10 cellular contexts compared by ENCODE assay signal in genomic region chr1:161199506-161200119, GRCh38. TPM values are rescaled to one million over a fixed set of nuclear protein-coding genes. Genes with fewer than 3 reads are reported as not detected.
DNase-seq lines count a peak whose midpoint lies in the region; ATAC-seq and TF ChIP-seq lines count a peak whose summit lies in the region.
"Had no signal": no experiment of that assay in that cellular context is flagged by ENCODE, and none has a peak within 500 bp of the region (broad histone marks: within the 10 kb centered on the region; RNA-seq: fewer than 3 reads in every experiment).

No MANE protein-coding gene starts in this region.

- ATAC-seq in GM21723 (IDR thresholded peaks at IDR 0.05; ENCODE audit: unreplicated experiment) = no peak

- peaks cover 16% of the 10 kb centered on the region for H3K36me3 Mint-ChIP-seq in endothelial cell (ENCODE audit: low read depth, unreplicated experiment)
- H3K36me3 Mint-ChIP-seq in neural progenitor cell = peaks cover 6% of the 10 kb centered on the region

- H3K79me2 ChIP-seq in neural progenitor cell (ENCODE audit: low read depth) = peaks cover 23% of the 10 kb centered on the region

- no peak for TF ChIP-seq CTCF in AG10803 (conservative IDR thresholded peaks at IDR 0.05; ENCODE audit: low read length)
- TF ChIP-seq CTCF in endothelial cell (IDR thresholded peaks at IDR 0.05; ENCODE audit: unreplicated experiment) = no peak
- no peak for TF ChIP-seq CTCF in neural progenitor cell (IDR thresholded peaks at IDR 0.05)

- no peaks in the 10 kb centered on the region for H4K20me1 ChIP-seq in neural progenitor cell (ENCODE audit: low read depth)

- H3K4me3 Mint-ChIP-seq in endothelial cell (ENCODE audit: unreplicated experiment) (peak overlapping the region; percentile 61), neural progenitor cell (peak overlapping the region; percentile 52)

- peaks cover 66% of the 10 kb centered on the region for H3K4me1 ChIP-seq in neural progenitor cell

- H3K4me3 ChIP-seq in AG10803 (ENCODE audit: low read length) (peak overlapping the region; percentile 29; the same call in 1 of the 2 replicates), neural progenitor cell (peak overlapping the region; percentile 40)

- H3K27ac ChIP-seq in neural progenitor cell = no peak overlapping the region

- H3K36me3 ChIP-seq in neural progenitor cell = peaks cover 9% of the 10 kb centered on the region

- H2AFZ ChIP-seq in neural progenitor cell (replicated peaks) = peak overlapping the region; percentile 60

- H3K9me3 ChIP-seq in neural progenitor cell (ENCODE audit: low read depth) = no peaks in the 10 kb centered on the region

- H3K9me3 Mint-ChIP-seq in endothelial cell (ENCODE audit: unreplicated experiment) = no peaks in the 10 kb centered on the region
- H3K9me3 Mint-ChIP-seq in neural progenitor cell = no peaks in the 10 kb centered on the region

- H3K27me3 Mint-ChIP-seq in endothelial cell (ENCODE audit: unreplicated experiment) = peaks cover 13% of the 10 kb centered on the region
- H3K27me3 Mint-ChIP-seq in neural progenitor cell (ENCODE audit: insufficient read depth, low read depth) = peaks cover 3% of the 10 kb centered on the region

- H3K9ac ChIP-seq in neural progenitor cell = no peak overlapping the region

- H3K27me3 ChIP-seq in neural progenitor cell = no peaks in the 10 kb centered on the region

- peaks cover 46% of the 10 kb centered on the region for H3F3A ChIP-seq in neural progenitor cell (ENCODE audit: low read depth)

- H3K4me2 ChIP-seq in neural progenitor cell = peak overlapping the region; percentile 83

- H3K27ac Mint-ChIP-seq in endothelial cell (ENCODE audit: unreplicated experiment) = peak overlapping the region; percentile 98
- no peak overlapping the region for H3K27ac Mint-ChIP-seq in neural progenitor cell

- H3K4me1 Mint-ChIP-seq in endothelial cell (ENCODE audit: unreplicated experiment) (peaks cover 81% of the 10 kb centered on the region), neural progenitor cell (peaks cover 70% of the 10 kb centered on the region)

- no peak for DNase-seq in AG10803 (ENCODE audit: low read depth)
- DNase-seq in NCI-H69 (lab: John Stamatoyannopoulos, UW) = peak; percentile 68
- no peak for DNase-seq in endothelial cell (ENCODE audit: low spot score)
- no peak for DNase-seq in neural progenitor cell (ENCODE audit: low spot score)
- DNase-seq in NCI-H128 (lab: John Stamatoyannopoulos, UW; ENCODE audit: unreplicated experiment) = no peak
- DNase-seq in HT-29 (ENCODE audit: low spot score) = no peak
- no peak for DNase-seq in superior temporal gyrus (ENCODE audit: extremely low spot score)
- DNase-seq: DND-41, NCI-H345 had no signal

RNA-seq across cellular contexts. Expression of gene ADAMTS4, which starts 0.8 kb away (rescaled TPM):
- total RNA-seq in endothelial cell (ENCODE audit: unreplicated experiment) = 56.8 TPM
- 1.3 and 5.4 TPM in 2 replicates for total RNA-seq in neural progenitor cell (ENCODE audit: low replicate concordance)
- total RNA-seq in HT-29 (2014; rRNA removed; shearing (Covaris generic)) = not detected in 2 replicates

RNA-seq across cellular contexts. Expression of gene NDUFS2, which starts 2.6 kb away (rescaled TPM):
- 93.1 TPM for total RNA-seq in endothelial cell (ENCODE audit: unreplicated experiment)
- 105 and 107 TPM in 2 replicates for total RNA-seq in neural progenitor cell (ENCODE audit: low replicate concordance)
- total RNA-seq in HT-29 (2014; rRNA removed; shearing (Covaris generic)) = 90.6 and 122 TPM in 2 replicates

RNA-seq across cellular contexts. Expression of gene FCER1G, which starts 15.5 kb away (rescaled TPM):
- total RNA-seq in endothelial cell (ENCODE audit: unreplicated experiment) (4.3 TPM), neural progenitor cell (ENCODE audit: low replicate concordance) (0.34 TPM in 1 of 2 replicates, not detected in the other)
- not detected in 2 replicates for total RNA-seq in HT-29 (2014; rRNA removed; shearing (Covaris generic))

RNA-seq across cellular contexts. Expression of gene B4GALT3, which starts 22.3 kb away (rescaled TPM):
- total RNA-seq in endothelial cell (ENCODE audit: unreplicated experiment) (44.0 TPM), neural progenitor cell (ENCODE audit: low replicate concordance) (9.5 and 36.5 TPM in 2 replicates)
- total RNA-seq in HT-29 (2014; rRNA removed; shearing (Covaris generic)) = 57.5 and 70.7 TPM in 2 replicates

RNA-seq across cellular contexts. Expression of gene APOA2, which starts 23.8 kb away (rescaled TPM):
- total RNA-seq in endothelial cell (ENCODE audit: unreplicated experiment) (not detected), neural progenitor cell (ENCODE audit: low replicate concordance) (not detected in 2 replicates)
- 0.52 TPM in 1 of 2 replicates, not detected in the other for total RNA-seq in HT-29 (2014; rRNA removed; shearing (Covaris generic))
